In the genomic region with DNA sequence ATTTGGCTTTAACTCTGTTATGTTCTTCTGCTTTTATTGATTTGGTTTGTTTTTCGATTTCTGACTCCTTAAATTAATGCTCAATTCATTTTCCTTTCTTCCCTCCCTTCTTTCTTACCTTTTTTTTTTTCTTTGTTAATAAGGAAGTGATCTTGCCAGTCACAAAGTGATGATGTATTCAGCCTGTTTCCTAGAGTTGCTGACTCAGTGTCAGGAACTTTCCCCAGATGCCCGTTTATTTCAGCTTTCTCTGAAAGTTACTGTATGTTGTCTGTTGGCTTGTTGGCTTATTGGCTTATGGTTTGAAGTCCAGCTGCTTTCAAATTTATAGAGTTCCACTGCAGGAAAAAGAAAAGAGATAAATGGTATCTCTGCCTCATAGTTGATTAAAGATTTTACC, we compare ENCODE assay signal across 18 cellular contexts. TPM values are rescaled to one million over a fixed set of nuclear protein-coding genes. Genes with fewer than 3 reads are reported as not detected.
A peak's percentile ranks its signal among the peaks of the same experiment; 100 is the strongest.
DNase-seq lines count a peak whose midpoint lies in the region; ATAC-seq, FAIRE-seq and TF ChIP-seq lines count a peak whose summit lies in the region.
"Had no signal": no experiment of that assay in that cellular context is flagged by ENCODE, and none has a peak within 500 bp of the region (broad histone marks: within the 10 kb centered on the region; RNA-seq: fewer than 3 reads in every experiment).

No MANE protein-coding gene starts in this region.

- peak overlapping the region; percentile 55 for H3K4me2 ChIP-seq in GM23248 (ENCODE audit: unreplicated experiment)
- no peak overlapping the region for H3K4me2 ChIP-seq in H1 (ENCODE audit: insufficient read depth in 1 of 2, low read depth in 2 of 2, low read length in 2 of 2)

- H4K91ac ChIP-seq in H1 (replicated peaks; ENCODE audit: insufficient read length, low read length), result no peak overlapping the region

- H2BK5ac ChIP-seq in H1 (ENCODE audit: low read depth, low read length), result no peak overlapping the region

- no peak overlapping the region for H2BK12ac ChIP-seq in H1 (ENCODE audit: low read depth, low read length)

- no peak overlapping the region for H3K14ac ChIP-seq in H1 (ENCODE audit: insufficient read length)

- ATAC-seq in HG03108 (IDR thresholded peaks at IDR 0.05; ENCODE audit: unreplicated experiment) (no peak), GM19452 (IDR thresholded peaks at IDR 0.05; ENCODE audit: unreplicated experiment) (no peak)
- ATAC-seq: activated CD8-positive, alpha-beta T cell treated with anti-CD3 and anti-CD28 coated beads for 36 hours; heart right ventricle had no signal

- DNase-seq in GM23248 (peak; percentile 77), RPMI8226 (peak; percentile 49), H1 (ENCODE audit: low read depth in 1 of 2, low spot score in 2 of 2) (no peak), mesothelial cell of epicardium (ENCODE audit: low spot score in 2 of 2, unreplicated experiment in 2 of 2) (no peak), hypothalamus (lab: John Stamatoyannopoulos, UW) (no peak)
- DNase-seq in activated CD4-positive, alpha-beta T cell treated with anti-CD3 and anti-CD28 coated beads for 48 hours, result no peak
- DNase-seq: activated CD8-positive, alpha-beta T cell treated with anti-CD3 and anti-CD28 coated beads for 36 hours; effector CD8-positive, alpha-beta T cell; heart right ventricle; HFFc6; NCI-H187; NCI-H524 treated with DMSO at 0.1 percent for 48 hours; stimulated activated CD4-positive, alpha-beta T cell treated with anti-CD3 and anti-CD28 coated beads, Interleukin-15, amount 100 ng/mL, for 24 hours had no signal

- no peaks in the 10 kb centered on the region for H3K9me3 Mint-ChIP-seq in mesothelial cell of epicardium
- H3K9me3 Mint-ChIP-seq: activated CD8-positive, alpha-beta T cell treated with anti-CD3 and anti-CD28 coated beads for 36 hours had no signal

- no peaks in the 10 kb centered on the region for H3K79me1 ChIP-seq in H1 (ENCODE audit: low read depth, low read length)

- H3K4me1 ChIP-seq in GM23248 (ENCODE audit: insufficient read depth), result peaks cover 10% of the 10 kb centered on the region; the same call in 1 of the 2 replicates
- no peaks in the 10 kb centered on the region for H3K4me1 ChIP-seq in H1 (replicated peaks in 1 of 4; ENCODE audit: control insufficient read depth in 3 of 4, insufficient read depth in 4 of 4, low read length in 3 of 4)
- H3K4me1 ChIP-seq: ascending aorta, heart right ventricle had no signal

- H3K27me3 ChIP-seq in GM23248 (replicated peaks; ENCODE audit: insufficient read depth) (no peaks in the 10 kb centered on the region), H1 (replicated peaks in 1 of 4; ENCODE audit: control insufficient read depth in 3 of 4, extremely low read depth in 1 of 4, insufficient read depth in 3 of 4, low read length in 3 of 4) (peaks cover 0 to 1% (median 0%) of the 10 kb centered on the region in 4 experiments; a peak in 1 of 7 replicates)
- H3K27me3 ChIP-seq: ascending aorta had no signal

- no peak for TF ChIP-seq POLR2A in H1 (IDR thresholded peaks at IDR 0.05; ENCODE audit: control extremely low read depth in 1 of 2, low read depth in 2 of 2, low read length in 2 of 2)

- H2BK20ac ChIP-seq in H1 (ENCODE audit: low read length), result no peak overlapping the region

- no peaks in the 10 kb centered on the region for H4K20me1 ChIP-seq in GM23248 (ENCODE audit: insufficient read depth)
- no peaks in the 10 kb centered on the region for H4K20me1 ChIP-seq in H1 (replicated peaks in 1 of 2; ENCODE audit: control insufficient read depth in 1 of 2, insufficient read depth in 2 of 2, low read length in 2 of 2)

- H3K9ac ChIP-seq in GM23248 (peak overlapping the region; percentile 3; the same call in 1 of the 2 replicates), H1 (replicated peaks in 1 of 4; ENCODE audit: extremely low read depth in 1 of 4, low read depth in 3 of 4, low read length in 3 of 4) (no peak overlapping the region)

- H3F3A ChIP-seq in GM23248 (ENCODE audit: insufficient read depth), result peaks cover 16% of the 10 kb centered on the region

- H3K9me2 ChIP-seq in GM23248 (ENCODE audit: insufficient read depth), result no peaks in the 10 kb centered on the region

- H3K4ac ChIP-seq in H1 (replicated peaks; ENCODE audit: insufficient read length, low read depth, low read length), result no peak overlapping the region

- no peak overlapping the region for H4K5ac ChIP-seq in H1 (ENCODE audit: insufficient read length, low read depth, low read length)

- H2AFZ ChIP-seq in GM23248 (peak overlapping the region; percentile 73), H1 (ENCODE audit: low read length) (0 out of 2 replicates have a peak overlapping the region, but pooled peaks have one; percentile 55)

- H3K36me3 ChIP-seq in GM23248 (ENCODE audit: low read depth) (no peaks in the 10 kb centered on the region), H1 (ENCODE audit: control insufficient read depth in 2 of 4, insufficient read depth in 4 of 4, low read length in 3 of 4) (no peaks in the 10 kb centered on the region)
- H3K36me3 ChIP-seq: ascending aorta, heart right ventricle had no signal

- H3K9me3 ChIP-seq in GM23248 (ENCODE audit: low read depth) (no peaks in the 10 kb centered on the region), H1 (ENCODE audit: insufficient read depth in 2 of 2, low read depth in 1 of 2, low read length in 1 of 2) (no peaks in the 10 kb centered on the region)
- H3K9me3 ChIP-seq: ascending aorta, heart right ventricle had no signal

- H3K56ac ChIP-seq in H1 (replicated peaks; ENCODE audit: insufficient read length, low read depth, low read length), result no peak overlapping the region

- no peak overlapping the region for H2BK15ac ChIP-seq in H1 (ENCODE audit: low read length)

- H3K27ac ChIP-seq in GM23248 (peak overlapping the region; percentile 17), H1 (ENCODE audit: low read depth, low read length) (no peak overlapping the region)
- H3K27ac ChIP-seq: ascending aorta, heart right ventricle, HL-60 had no signal

- no peak overlapping the region for H2BK120ac ChIP-seq in H1 (replicated peaks; ENCODE audit: low read depth, low read length)

- H3K36me3 Mint-ChIP-seq in mesothelial cell of epicardium, result no peaks in the 10 kb centered on the region

- peaks cover 16% of the 10 kb centered on the region for H3K27me3 Mint-ChIP-seq in mesothelial cell of epicardium (ENCODE audit: low read depth)

- POLR2A ChIA-PET in H1 (lab: Charles Lee; ENCODE audit: partially characterized antibody), result interaction anchor here (0.6 to 0.7 kb wide), 2 partner anchors 12 kb away, joined by 3 to 4 read pairs; a partner anchor contains a TSS

- CTCF ChIA-PET in H1 (lab: Charles Lee; ENCODE audit: partially characterized antibody), result interaction anchor here (1.0 kb wide), 1 partner anchor 11 kb away, joined by 4 read pairs; no protein-coding TSS in a partner anchor

- TF ChIP-seq EP300 in H1 (IDR thresholded peaks at IDR 0.05; ENCODE audit: borderline replicate concordance in 1 of 2, low read depth in 2 of 2, low read length in 2 of 2), result no peak

- H3K23me2 ChIP-seq in H1 (ENCODE audit: low read depth, low read length), result no peaks in the 10 kb centered on the region

- no peak for TF ChIP-seq CTCF in H1 (IDR thresholded peaks at IDR 0.05; ENCODE audit: control extremely low read depth in 1 of 3, insufficient read depth in 1 of 3, low read depth in 1 of 3, low read length in 3 of 3)
- TF ChIP-seq CTCF in mesothelial cell of epicardium (IDR thresholded peaks at IDR 0.05; ENCODE audit: unreplicated experiment), result no peak

- FAIRE-seq in H1 (lab: Jason Lieb, UNC), result no peak

- no peak overlapping the region for H2AK5ac ChIP-seq in H1 (ENCODE audit: low read depth, low read length)

- H3K4me1 Mint-ChIP-seq in mesothelial cell of epicardium, result peaks cover 7% of the 10 kb centered on the region

- H4K8ac ChIP-seq in H1 (ENCODE audit: extremely low read depth, insufficient read depth, low read length), result no peak overlapping the region

- in situ Hi-C loops in GM23248 (cut with MboI), result no loop called here

- H3K18ac ChIP-seq in H1 (ENCODE audit: extremely low read depth, low read length), result no peak overlapping the region

- no peak overlapping the region for H3K4me3 Mint-ChIP-seq in mesothelial cell of epicardium
- H3K4me3 Mint-ChIP-seq: activated CD8-positive, alpha-beta T cell treated with anti-CD3 and anti-CD28 coated beads for 36 hours; HFFc6 had no signal

- H3K4me3 ChIP-seq in GM23248, result no peak overlapping the region
- no peak overlapping the region for H3K4me3 ChIP-seq in H1 (ENCODE audit: extremely low read depth in 1 of 4, insufficient read depth in 2 of 4, low read depth in 3 of 4, low read length in 4 of 4)
- H3K4me3 ChIP-seq: ascending aorta, heart right ventricle had no signal

- no peak overlapping the region for H3K23ac ChIP-seq in H1 (ENCODE audit: insufficient read length)

- WGBS in GM23248 (ENCODE audit: low coverage in 1 of 2, low lambda C conversion rate in 2 of 2, missing lambda C conversion rate in 2 of 2), 2 experiments, result 13 to 18% methylated on average over 2 of the region's 2 CpGs
- 89% methylated on average over 2 of the region's 2 CpGs; no CpG with 5 or more reads in 1 of the 2 experiments for WGBS in H1 (ENCODE audit: extremely low coverage in 1 of 2, insufficient coverage in 1 of 2, insufficient read length in 1 of 2, insufficient replicate concordance in 2 of 2, low coverage in 1 of 2, low lambda C conversion rate in 2 of 2, missing lambda C conversion rate in 1 of 2), 2 experiments

- TF ChIP-seq RAD21 in H1 (IDR thresholded peaks at IDR 0.05 in 1 of 2, conservative IDR thresholded peaks at IDR 0.05 in 1 of 2; ENCODE audit: low read depth in 2 of 2, low read length in 2 of 2), result no peak

- no peaks in the 10 kb centered on the region for H3K79me2 ChIP-seq in GM23248 (ENCODE audit: insufficient read depth)
- H3K79me2 ChIP-seq in H1 (ENCODE audit: control insufficient read depth in 1 of 2, insufficient read depth in 2 of 2, low read length in 2 of 2), result no peaks in the 10 kb centered on the region

- peak overlapping the region; percentile 55 for H3K27ac Mint-ChIP-seq in mesothelial cell of epicardium
- H3K27ac Mint-ChIP-seq: activated CD8-positive, alpha-beta T cell treated with anti-CD3 and anti-CD28 coated beads for 36 hours; HFFc6 had no signal

TF ChIP-seq in H1, 55 proteins besides CTCF, POLR2A, EP300 and RAD21 (continues in another document):
- TF ChIP-seq HDAC6 (IDR thresholded peaks at IDR 0.05; ENCODE audit: low read depth, low read length) (no peak), TEAD4 (IDR thresholded peaks at IDR 0.05; ENCODE audit: low read depth, low read length) (no peak)

RNA-seq across cellular contexts. Expression of a gene that starts 12.4 kb away (rescaled TPM):
- total RNA-seq in GM23248 (2014; rRNA removed; shearing (Covaris generic)), result 2.6 and 3.2 TPM in 2 replicates
- polyA plus RNA-seq in GM23248 (2016; fragmentation: Nextera tagmentation; extraction: Ambion mirVana) (2.0 and 3.4 TPM in 2 replicates), H1 (2011; rRNA removed) (1.8 and 3.1 TPM in 2 replicates)
- 38.1 and 42.0 TPM in 2 replicates for total RNA-seq in H1 (2021; fragmentation: NEBNext Ultra II Directional; extraction: Animal tissue kit (Norgen Biotek cat#: 25700))
- polyA plus RNA-seq in H1 (2011; cell fraction: cytosol; rRNA removed), result 3.6 TPM
- 3.4 TPM for polyA plus RNA-seq in H1 (2011; cell fraction: nucleus; rRNA removed)
- 11.6 to 20.9 TPM (median 13.7 TPM) in 4 replicates for polyA plus RNA-seq in H1 (2012, experiment 1 of 2)
- polyA plus RNA-seq in H1 (2012, experiment 2 of 2), result 0.94 TPM
- polyA plus RNA-seq in H1 (2013, experiment 1 of 2), result 17.5 TPM
- polyA plus RNA-seq in H1 (2013, experiment 2 of 2), result 19.1 TPM
- 4.2 and 5.6 TPM in 2 replicates for polyA minus RNA-seq in H1 (2011; rRNA and poly(A)+ RNA removed)
- 6.1 TPM for polyA minus RNA-seq in H1 (2011; cell fraction: cytosol; rRNA and poly(A)+ RNA removed)
- polyA minus RNA-seq in H1 (2011; cell fraction: nucleus; rRNA and poly(A)+ RNA removed), result 22.2 TPM
- total RNA-seq in mesothelial cell of epicardium, result 9.6 to 14.5 TPM (median 9.6 TPM) in 3 replicates
- total RNA-seq: activated CD8-positive, alpha-beta T cell treated with anti-CD3 and anti-CD28 coated beads for 36 hours; ascending aorta; heart right ventricle; HFFc6; M059J had no signal
- polyA plus RNA-seq: heart right ventricle had no signal

Comparison
In these comparisons a context has a peak if more than half of its experiments do, and no peak if none do; other contexts are left out.
1. DNase-seq: peak in GM23248 (single experiment) and RPMI8226 (single experiment); none in H1 (0 of 2), mesothelial cell of epicardium (0 of 2), activated CD4-positive, alpha-beta T cell treated with anti-CD3 and anti-CD28 coated beads for 48 hours (single experiment) and hypothalamus (0 of 51).